In genomic region chr10:36181421-36181820, GRCh38 we compare ENCODE assay signal across 19 cellular contexts.
DNase-seq lines count a peak whose midpoint lies in the region; ATAC-seq and TF ChIP-seq lines count a peak whose summit lies in the region.
"Had no signal": no experiment of that assay in that cellular context is flagged by ENCODE, and none has a peak within 500 bp of the region (broad histone marks: within the 10 kb centered on the region; RNA-seq: fewer than 3 reads in every experiment).

No MANE protein-coding gene starts in this region.

- peaks cover 3% of the 10 kb centered on the region for H3K4me1 ChIP-seq in right cardiac atrium (ENCODE audit: control insufficient read depth, insufficient read depth, low read length)
- H3K4me1 ChIP-seq in smooth muscle cell (ENCODE audit: low read depth): peaks cover 5% of the 10 kb centered on the region

- WGBS in right cardiac atrium: 44% methylated on average over 1 of the region's 1 CpG
- WGBS in smooth muscle cell (ENCODE audit: low lambda C conversion rate): 98% methylated on average over 1 of the region's 1 CpG

- peak overlapping the region; percentile 33 for H2AFZ ChIP-seq in smooth muscle cell (ENCODE audit: low read depth)

- no peak overlapping the region for H3K27ac ChIP-seq in right cardiac atrium (ENCODE audit: low read length)
- no peak overlapping the region for H3K27ac ChIP-seq in smooth muscle cell (ENCODE audit: low read depth)

- H3K36me3 ChIP-seq in smooth muscle cell (ENCODE audit: low read depth): no peaks in the 10 kb centered on the region

- no peak overlapping the region for H3K4me2 ChIP-seq in smooth muscle cell

- CTCF ChIA-PET in HEK293T (lab: Yijun Ruan, JAX): no interaction called here

- intact Hi-C loops in right cardiac atrium (cut with DNase I): no loop called here

- no peaks in the 10 kb centered on the region for H3F3A ChIP-seq in smooth muscle cell (ENCODE audit: low read depth)

- no peaks in the 10 kb centered on the region for H4K20me1 ChIP-seq in smooth muscle cell (ENCODE audit: low read depth)

- no peaks in the 10 kb centered on the region for H3K9me3 ChIP-seq in right cardiac atrium (ENCODE audit: control insufficient read depth, low read length)
- H3K9me3 ChIP-seq in smooth muscle cell (replicated peaks; ENCODE audit: low read depth): no peaks in the 10 kb centered on the region

- in situ Hi-C loops in astrocyte of the spinal cord (cut with HindIII; ENCODE audit: low sequenced_read_pairs): no loop called here

- no peaks in the 10 kb centered on the region for H3K79me2 ChIP-seq in smooth muscle cell (ENCODE audit: low read depth)

- H3K9ac ChIP-seq in smooth muscle cell (ENCODE audit: low read depth): no peak overlapping the region

- POLR2A ChIA-PET in HEK293T (lab: Yijun Ruan, JAX): no interaction called here

- ATAC-seq in right cardiac atrium (peak; percentile 60 to 67), GM21528 (IDR thresholded peaks at IDR 0.05; ENCODE audit: low FRiP score, unreplicated experiment) (no peak)
- ATAC-seq: activated naive CD8-positive, alpha-beta T cell treated with anti-CD3 and anti-CD28 coated beads, Interleukin-2, amount 50 U/mL, for 24 hours; activated T-helper 17 cell treated with anti-CD3 and anti-CD28 coated beads, Interleukin-2, amount 50 U/mL, for 72 hours had no signal

- no peak for TF ChIP-seq CTCF in astrocyte of the spinal cord (IDR thresholded peaks at IDR 0.05; ENCODE audit: low read depth, low read length)
- no peak for TF ChIP-seq CTCF in smooth muscle cell (IDR thresholded peaks at IDR 0.05; ENCODE audit: borderline replicate concordance, insufficient read depth, poor library complexity, severe bottlenecking)

- no peaks in the 10 kb centered on the region for H3K27me3 ChIP-seq in right cardiac atrium (ENCODE audit: control insufficient read depth, insufficient read depth)
- H3K27me3 ChIP-seq in smooth muscle cell (ENCODE audit: low read depth): no peaks in the 10 kb centered on the region

- H3K4me3 ChIP-seq in astrocyte of the spinal cord (ENCODE audit: low read depth, low read length) (no peak overlapping the region), right cardiac atrium (ENCODE audit: low read length) (no peak overlapping the region), smooth muscle cell (no peak overlapping the region)

- peak; percentile 25 for DNase-seq in EL
- peak; percentile 13 for DNase-seq in astrocyte of the spinal cord (ENCODE audit: low read depth, low spot score)
- DNase-seq in right cardiac atrium: no peak
- DNase-seq in smooth muscle cell (lab: John Stamatoyannopoulos, UW; ENCODE audit: unreplicated experiment): no peak
- DNase-seq in HEK293T (ENCODE audit: extremely low spot score): no peak
- DNase-seq in cerebellar cortex (ENCODE audit: low spot score): no peak
- DNase-seq: activated CD4-positive, CD25-positive, alpha-beta regulatory T cell; activated naive CD8-positive, alpha-beta T cell treated with anti-CD3 and anti-CD28 coated beads, Interleukin-2, amount 50 U/mL, for 24 hours; central memory CD4-positive, alpha-beta T cell; DMS 273 treated with DMSO at 0.1 percent for 48 hours; effector CD8-positive, alpha-beta T cell; NCI-H1417 treated with DMSO at 0.1 percent for 48 hours; NCI-H774; occipital lobe; OCI-M1; stimulated activated CD4-positive, alpha-beta T cell treated with anti-CD3 and anti-CD28 coated beads, Interleukin-4, amount 100 ng/mL, for 4 hours; T-helper 9 cell had no signal

TF ChIP-seq in HEK293T, 16 proteins besides CTCF, POLR2A, EP300 and RAD21:
- TF ChIP-seq SP1 (IDR thresholded peaks at IDR 0.05) (no peak), LEF1 (IDR thresholded peaks at IDR 0.05; ENCODE audit: borderline replicate concordance) (no peak), TARDBP (IDR thresholded peaks at IDR 0.05) (no peak), CTBP1 (IDR thresholded peaks at IDR 0.05; ENCODE audit: borderline replicate concordance) (no peak), FOXA1 (IDR thresholded peaks at IDR 0.05) (no peak), L3MBTL2 (conservative IDR thresholded peaks at IDR 0.05) (no peak), ZNF384 (IDR thresholded peaks at IDR 0.05) (no peak), BHLHE40 (IDR thresholded peaks at IDR 0.05; ENCODE audit: borderline replicate concordance) (no peak), SUZ12 (IDR thresholded peaks at IDR 0.05) (no peak), HDGF (IDR thresholded peaks at IDR 0.05; ENCODE audit: borderline replicate concordance) (no peak), PKNOX1 (IDR thresholded peaks at IDR 0.05) (no peak), FOXK2 (IDR thresholded peaks at IDR 0.05) (no peak), ELF4 (IDR thresholded peaks at IDR 0.05) (no peak), NFRKB (IDR thresholded peaks at IDR 0.05) (no peak), ARNT (IDR thresholded peaks at IDR 0.05) (no peak)

Comparison
In these comparisons a context has a peak if more than half of its experiments do, and no peak if none do; other contexts are left out.
1. DNase-seq: peak in EL (single experiment) and astrocyte of the spinal cord (single experiment); none in right cardiac atrium (0 of 3), smooth muscle cell (single experiment), HEK293T (single experiment) and cerebellar cortex (single experiment).